ENCODE assay signal across 1 cellular context in the genomic region with DNA sequence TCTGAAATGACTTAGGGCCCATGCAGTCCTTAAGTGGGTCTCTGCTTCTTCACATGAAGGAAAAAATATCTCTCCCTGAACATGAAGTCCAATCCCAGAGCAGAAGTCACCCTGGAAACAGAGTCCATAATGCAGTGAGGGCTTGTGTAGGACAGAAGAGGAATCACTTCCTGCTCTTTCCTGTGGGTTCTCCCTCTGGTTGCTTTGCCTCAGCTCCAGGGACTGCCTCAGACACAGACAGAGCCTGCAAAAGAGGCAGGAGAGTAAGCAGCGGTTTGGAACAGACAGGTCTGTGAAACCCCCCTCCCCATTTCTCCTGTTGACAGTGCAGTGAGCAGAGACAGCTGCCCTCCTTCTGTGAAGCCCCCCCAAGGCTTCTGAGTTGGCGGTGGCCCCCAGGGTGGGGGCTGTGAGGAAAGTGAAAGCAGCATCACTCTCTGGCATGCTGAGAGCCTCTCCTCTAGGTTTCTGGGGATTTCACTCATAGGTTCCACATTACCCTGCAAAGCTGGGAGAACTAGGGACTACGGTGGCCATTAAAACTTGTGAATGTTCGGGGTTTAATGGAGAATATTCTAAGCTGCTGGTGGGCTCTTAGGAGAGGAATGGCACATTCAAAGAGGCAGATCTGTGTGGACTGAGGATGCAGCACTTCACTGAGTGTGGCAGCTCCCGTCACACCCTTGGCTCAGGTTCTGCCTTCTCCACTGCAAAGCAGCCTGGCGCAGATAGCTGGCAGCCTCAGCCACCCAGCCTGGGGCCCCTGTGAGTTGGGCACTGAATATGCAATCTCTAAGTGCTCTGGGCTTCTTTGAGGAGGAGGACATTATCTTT.
TF ChIP-seq lines count a peak whose summit lies in the region.

No MANE protein-coding gene starts in this region.

TF ChIP-seq in H1, 55 proteins besides CTCF, POLR2A, EP300 and RAD21:
- TF ChIP-seq SP1 (IDR thresholded peaks at IDR 0.05; ENCODE audit: low read depth, low read length) (no peak), NRF1 (IDR thresholded peaks at IDR 0.05; ENCODE audit: low read depth, low read length) (no peak), TBP (IDR thresholded peaks at IDR 0.05; ENCODE audit: low read depth, low read length) (no peak), CHD1 (IDR thresholded peaks at IDR 0.05; ENCODE audit: low read depth, low read length) (no peak), JUN (IDR thresholded peaks at IDR 0.05; ENCODE audit: low read depth, low read length) (no peak), SP2 (IDR thresholded peaks at IDR 0.05; ENCODE audit: low read length) (no peak), TAF1 (IDR thresholded peaks at IDR 0.05; ENCODE audit: low read depth, low read length) (no peak), SIN3A (conservative IDR thresholded peaks at IDR 0.05 in 1 of 2, IDR thresholded peaks at IDR 0.05 in 1 of 2; ENCODE audit: low read depth in 1 of 2, low read length in 2 of 2) (no peak), GTF2F1 (IDR thresholded peaks at IDR 0.05; ENCODE audit: borderline replicate concordance, low read depth, low read length) (no peak), FOSL1 (IDR thresholded peaks at IDR 0.05; ENCODE audit: insufficient read depth, low read depth, low read length) (no peak)
TF ChIP-seq in H1: peak in this region for 0.
